ENCODE assay signal across 33 cellular contexts in genomic region chr21:45186709-45187108, GRCh38.
"Had no signal": no experiment of that assay in that cellular context is flagged by ENCODE, and none has a peak within 500 bp of the region (broad histone marks: within the 10 kb centered on the region; RNA-seq: fewer than 3 reads in every experiment).

No MANE protein-coding gene starts in this region.

- H3K4me3 Mint-ChIP-seq: activated CD4-positive, alpha-beta memory T cell treated with anti-CD3 and anti-CD28 coated beads, Interleukin-2, amount 10 ng/mL, durations not matched to agents 7 days and 5 days; activated CD4-positive, alpha-beta T cell treated with anti-CD3 and anti-CD28 coated beads, Interleukin-2, amount 10 ng/mL, durations not matched to agents 7 days and 5 days; activated naive CD4-positive, alpha-beta T cell treated with anti-CD3 and anti-CD28 coated beads, Interleukin-2, amount 10 ng/mL, durations not matched to agents 7 days and 5 days; activated naive CD8-positive, alpha-beta T cell treated with anti-CD3 and anti-CD28 coated beads, Interleukin-2, amount 10 ng/mL, durations not matched to agents 7 days and 5 days; activated T-cell treated with anti-CD3 and anti-CD28 coated beads, Interleukin-2, amount 50 U/mL, for 24 hours; activated T-cell treated with anti-CD3 and anti-CD28 coated beads, Interleukin-2, amount 50 U/mL, for 72 hours; effector memory CD8-positive, alpha-beta T cell; T-helper 17 cell; T-helper 2 cell treated with Interferon-gamma antibody and Interleukin-4, amounts not matched to agents 5 μg/mL and 100 μg/mL, for 36 hours had no signal

- ATAC-seq: activated naive CD4-positive, alpha-beta T cell treated with anti-CD3 and anti-CD28 coated beads, Interleukin-2, amount 50 U/mL, for 72 hours; activated T-cell treated with anti-CD3 and anti-CD28 coated beads, Interleukin-2, amount 50 U/mL, for 72 hours; effector memory CD8-positive, alpha-beta T cell; esophagus mucosa; heart left ventricle; T-helper 17 cell had no signal

- FAIRE-seq: astrocyte, colon, endometrium, frontal cortex had no signal

- H3K4me1 Mint-ChIP-seq: activated CD4-positive, alpha-beta memory T cell treated with anti-CD3 and anti-CD28 coated beads, Interleukin-2, amount 10 ng/mL, durations not matched to agents 7 days and 5 days; activated CD4-positive, alpha-beta T cell treated with anti-CD3 and anti-CD28 coated beads, Interleukin-2, amount 10 ng/mL, durations not matched to agents 7 days and 5 days; activated naive CD4-positive, alpha-beta T cell treated with anti-CD3 and anti-CD28 coated beads, Interleukin-2, amount 10 ng/mL, durations not matched to agents 7 days and 5 days; activated naive CD8-positive, alpha-beta T cell treated with anti-CD3 and anti-CD28 coated beads, Interleukin-2, amount 10 ng/mL, durations not matched to agents 7 days and 5 days; T-helper 17 cell had no signal

- H3K27ac ChIP-seq: heart left ventricle had no signal

- DNase-seq: activated CD4-positive, alpha-beta memory T cell treated with anti-CD3 and anti-CD28 coated beads, Interleukin-2, amount 10 ng/mL, durations not matched to agents 7 days and 5 days; activated CD4-positive, alpha-beta T cell treated with anti-CD3 and anti-CD28 coated beads for 1 hour; activated CD4-positive, alpha-beta T cell treated with anti-CD3 and anti-CD28 coated beads for 4 hours; activated CD4-positive, alpha-beta T cell treated with anti-CD3 and anti-CD28 coated beads, Interleukin-2, amount 10 ng/mL, durations not matched to agents 7 days and 5 days; activated CD4-positive, alpha-beta T cell treated with anti-CD3 and anti-CD28 coated beads, Interleukin-2, amount 50 U/mL, for 4 hours; activated CD8-positive, alpha-beta memory T cell treated with anti-CD3 and anti-CD28 coated beads, Interleukin-2, amount 50 U/mL, for 48 hours; activated gamma-delta T cell; activated naive CD4-positive, alpha-beta T cell; activated naive CD4-positive, alpha-beta T cell treated with anti-CD3 and anti-CD28 coated beads, Interleukin-2, amount 10 ng/mL, durations not matched to agents 7 days and 5 days; activated naive CD8-positive, alpha-beta T cell treated with anti-CD3 and anti-CD28 coated beads, Interleukin-2, amount 10 ng/mL, durations not matched to agents 7 days and 5 days; activated T-cell treated with anti-CD3 and anti-CD28 coated beads for 4 hours; activated T-cell treated with anti-CD3 and anti-CD28 coated beads, Interleukin-2, amount 50 U/mL, for 24 hours; activated T-cell treated with anti-CD3 and anti-CD28 coated beads, Interleukin-2, amount 50 U/mL, for 72 hours; amniotic stem cell; anterior cingulate cortex; caudate nucleus; cortex of kidney; dermis blood vessel endothelial cell; effector CD4-positive, alpha-beta T cell; effector memory CD8-positive, alpha-beta T cell; foreskin fibroblast; glutamatergic neuron; heart left ventricle; T-helper 1 cell; T-helper 17 cell; T1000 had no signal

- H3K4me1 ChIP-seq: heart left ventricle had no signal

- H3K27ac Mint-ChIP-seq: activated CD4-positive, alpha-beta memory T cell treated with anti-CD3 and anti-CD28 coated beads, Interleukin-2, amount 10 ng/mL, durations not matched to agents 7 days and 5 days; activated CD4-positive, alpha-beta T cell treated with anti-CD3 and anti-CD28 coated beads, Interleukin-2, amount 10 ng/mL, durations not matched to agents 7 days and 5 days; activated naive CD4-positive, alpha-beta T cell treated with anti-CD3 and anti-CD28 coated beads, Interleukin-2, amount 10 ng/mL, durations not matched to agents 7 days and 5 days; activated naive CD4-positive, alpha-beta T cell treated with anti-CD3 and anti-CD28 coated beads, Interleukin-2, amount 50 U/mL, for 72 hours; activated naive CD8-positive, alpha-beta T cell treated with anti-CD3 and anti-CD28 coated beads, Interleukin-2, amount 10 ng/mL, durations not matched to agents 7 days and 5 days; activated T-cell treated with anti-CD3 and anti-CD28 coated beads, Interleukin-2, amount 50 U/mL, for 24 hours; activated T-cell treated with anti-CD3 and anti-CD28 coated beads, Interleukin-2, amount 50 U/mL, for 72 hours; effector memory CD8-positive, alpha-beta T cell; T-helper 17 cell; T-helper 2 cell treated with Interferon-gamma antibody and Interleukin-4, amounts not matched to agents 5 μg/mL and 100 μg/mL, for 36 hours had no signal

- H3K4me3 ChIP-seq: heart left ventricle had no signal

- H3K27me3 ChIP-seq: heart left ventricle had no signal

- H3K27me3 Mint-ChIP-seq: activated CD4-positive, alpha-beta memory T cell treated with anti-CD3 and anti-CD28 coated beads, Interleukin-2, amount 10 ng/mL, durations not matched to agents 7 days and 5 days; activated CD4-positive, alpha-beta T cell treated with anti-CD3 and anti-CD28 coated beads, Interleukin-2, amount 10 ng/mL, durations not matched to agents 7 days and 5 days; activated naive CD4-positive, alpha-beta T cell treated with anti-CD3 and anti-CD28 coated beads, Interleukin-2, amount 10 ng/mL, durations not matched to agents 7 days and 5 days; activated naive CD8-positive, alpha-beta T cell treated with anti-CD3 and anti-CD28 coated beads, Interleukin-2, amount 10 ng/mL, durations not matched to agents 7 days and 5 days; activated T-cell treated with anti-CD3 and anti-CD28 coated beads, Interleukin-2, amount 50 U/mL, for 24 hours; effector memory CD8-positive, alpha-beta T cell; T-helper 17 cell had no signal
